ENCODE assay signal across 22 cellular contexts in the genomic region with DNA sequence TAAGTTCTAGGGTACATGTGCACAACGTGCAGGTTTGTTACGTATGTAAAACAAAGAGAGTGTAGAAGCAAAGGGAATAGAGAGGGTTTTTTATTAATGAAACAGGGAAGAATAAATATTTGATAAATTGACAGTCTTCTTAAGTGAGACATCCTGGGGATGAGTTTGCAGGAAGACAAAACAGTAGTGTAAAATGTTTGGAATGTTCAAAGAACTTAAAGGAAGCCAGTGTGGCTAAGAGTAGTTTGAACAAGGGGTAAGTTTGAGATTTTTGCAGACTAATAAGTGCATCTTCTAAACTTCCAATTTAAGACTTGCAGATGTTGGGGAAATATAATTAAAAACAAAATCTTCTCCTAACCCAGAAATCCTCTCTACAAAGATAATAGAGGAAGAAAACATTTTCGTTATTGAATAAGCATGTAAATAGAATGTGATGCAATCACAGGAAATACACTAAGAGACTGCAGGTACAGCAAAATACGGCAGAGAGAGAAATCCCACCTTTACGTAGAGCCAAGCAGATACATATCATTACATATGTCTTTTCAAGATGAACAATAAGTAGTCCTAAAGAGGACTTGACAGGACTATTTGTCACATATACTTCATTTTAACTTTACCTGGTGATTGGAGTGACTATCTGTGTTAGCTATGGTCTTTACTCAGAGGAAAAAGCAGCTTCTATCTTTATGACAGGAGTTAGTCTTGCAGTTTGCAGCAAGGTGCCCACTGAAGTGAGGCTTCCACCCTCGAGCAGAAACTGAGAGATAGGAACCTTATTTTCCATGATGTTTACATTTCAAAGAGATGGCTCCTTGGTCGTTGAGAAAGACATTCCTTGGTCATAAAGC.
DNase-seq lines count a peak whose midpoint lies in the region; ATAC-seq and TF ChIP-seq lines count a peak whose summit lies in the region.
"Had no signal": no experiment of that assay in that cellular context is flagged by ENCODE, and none has a peak within 500 bp of the region (broad histone marks: within the 10 kb centered on the region; RNA-seq: fewer than 3 reads in every experiment).

No MANE protein-coding gene starts in this region.

- intact Hi-C loops in Calu3 (cut with micrococcal nuclease; ENCODE audit: unreplicated experiment) (no loop called here), CD14-positive monocyte (cut with micrococcal nuclease) (no loop called here)

- H3K27ac ChIP-seq in HUES64 (ENCODE audit: low read depth, low read length), result peak overlapping the region; percentile 92
- H3K27ac ChIP-seq: body of pancreas, C4-2B, colonic mucosa, hepatocyte, Peyer's patch, SK-N-MC had no signal

- no peaks in the 10 kb centered on the region for H3K9me3 Mint-ChIP-seq in Calu3 (ENCODE audit: low read depth, unreplicated experiment)
- no peaks in the 10 kb centered on the region for H3K9me3 Mint-ChIP-seq in WTC11
- peaks cover 0 to 12% (median 6%) of the 10 kb centered on the region in 7 donors for H3K9me3 Mint-ChIP-seq in CD14-positive monocyte

- peak; percentile 50 for ATAC-seq in WTC11
- ATAC-seq in GM21717 (IDR thresholded peaks at IDR 0.05; ENCODE audit: unreplicated experiment), result no peak
- ATAC-seq: body of pancreas had no signal

- TF ChIP-seq CTCF in Calu3 (IDR thresholded peaks at IDR 0.05; ENCODE audit: unreplicated experiment) (no peak), WTC11 (IDR thresholded peaks at IDR 0.05) (no peak), GM20000 (IDR thresholded peaks at IDR 0.05; ENCODE audit: extremely low read depth, missing control alignments) (no peak), CD14-positive monocyte (IDR thresholded peaks at IDR 0.05) (no peak)

- H3K27me3 Mint-ChIP-seq in Calu3 (ENCODE audit: unreplicated experiment) (no peaks in the 10 kb centered on the region), WTC11 (ENCODE audit: low read depth) (peaks cover 29% of the 10 kb centered on the region), CD14-positive monocyte (ENCODE audit: low read depth in 3 of 3) (no peaks in the 10 kb centered on the region)
- H3K27me3 Mint-ChIP-seq: activated CD4-positive, alpha-beta memory T cell treated with anti-CD3 and anti-CD28 coated beads, Interleukin-2, amount 10 ng/mL, durations not matched to agents 7 days and 5 days; activated naive CD8-positive, alpha-beta T cell had no signal

- no peaks in the 10 kb centered on the region for H3K36me3 ChIP-seq in HUES64 (ENCODE audit: insufficient read depth, low read length)
- H3K36me3 ChIP-seq in iPS-15b (ENCODE audit: control insufficient read depth, insufficient read depth, low read length), result no peaks in the 10 kb centered on the region
- H3K36me3 ChIP-seq: colonic mucosa, Peyer's patch had no signal

- H3K27ac Mint-ChIP-seq in Calu3 (ENCODE audit: unreplicated experiment) (peak overlapping the region; percentile 76), WTC11 (peak overlapping the region; percentile 93), CD14-positive monocyte (no peak overlapping the region)
- H3K27ac Mint-ChIP-seq: activated CD4-positive, alpha-beta memory T cell treated with anti-CD3 and anti-CD28 coated beads, Interleukin-2, amount 10 ng/mL, durations not matched to agents 7 days and 5 days; activated naive CD8-positive, alpha-beta T cell had no signal

- CTCF ChIA-PET in Calu3 (lab: Charles Lee), result no interaction called here
- CTCF ChIA-PET in WTC11 (lab: Charles Lee), result interaction anchor here (0.7 kb wide), 1 partner anchor 1295 kb away, joined by 3 read pairs; no protein-coding TSS in a partner anchor

- POLR2A ChIA-PET in WTC11 (lab: Charles Lee), result interaction anchor here (0.7 kb wide), 1 partner anchor 40 kb away, joined by 3 read pairs; no protein-coding TSS in a partner anchor

- no TSS peak for BruUV-seq in Calu3 (replicated peaks; lab: Mats Ljungman, UMichigan)

- H3K4me1 ChIP-seq in HUES64 (ENCODE audit: insufficient read depth, low read length), result peaks cover 63% of the 10 kb centered on the region
- peaks cover 41% of the 10 kb centered on the region for H3K4me1 ChIP-seq in iPS-15b (ENCODE audit: control insufficient read depth, insufficient read depth, low read length)
- H3K4me1 ChIP-seq: body of pancreas, colonic mucosa, Peyer's patch had no signal

- H3K9me3 ChIP-seq in HUES64 (ENCODE audit: insufficient read depth, low read depth, low read length) (peaks cover 13% of the 10 kb centered on the region), iPS-15b (ENCODE audit: control insufficient read depth, insufficient read depth, low read length) (no peaks in the 10 kb centered on the region)
- H3K9me3 ChIP-seq: body of pancreas, colonic mucosa, Peyer's patch had no signal

- WGBS in HUES64, result 9% methylated on average over 6 of the region's 7 CpGs

- H3K4me3 Mint-ChIP-seq in Calu3 (ENCODE audit: low read depth, unreplicated experiment) (no peak overlapping the region), WTC11 (peak overlapping the region; percentile 58), CD14-positive monocyte (no peak overlapping the region)
- H3K4me3 Mint-ChIP-seq: activated CD4-positive, alpha-beta memory T cell treated with anti-CD3 and anti-CD28 coated beads, Interleukin-2, amount 10 ng/mL, durations not matched to agents 7 days and 5 days; activated naive CD8-positive, alpha-beta T cell had no signal

- H3K4me3 ChIP-seq in HUES64 (ENCODE audit: low read length) (peak overlapping the region; percentile 44), iPS-15b (ENCODE audit: low read depth, low read length) (peak overlapping the region; percentile 0)
- H3K4me3 ChIP-seq: body of pancreas, colonic mucosa, hepatocyte, Peyer's patch, SK-N-MC had no signal

- H3K4me1 Mint-ChIP-seq in Calu3 (ENCODE audit: low read depth, unreplicated experiment) (peaks cover 9% of the 10 kb centered on the region), WTC11 (peaks cover 88% of the 10 kb centered on the region), CD14-positive monocyte (no peaks in the 10 kb centered on the region)
- H3K4me1 Mint-ChIP-seq: activated CD4-positive, alpha-beta memory T cell treated with anti-CD3 and anti-CD28 coated beads, Interleukin-2, amount 10 ng/mL, durations not matched to agents 7 days and 5 days had no signal

- H3K27me3 ChIP-seq in HUES64 (ENCODE audit: insufficient read depth, low read length), result no peaks in the 10 kb centered on the region; the same call in 1 of the 2 replicates
- H3K27me3 ChIP-seq in iPS-15b (ENCODE audit: control insufficient read depth, insufficient read depth, low read length), result no peaks in the 10 kb centered on the region
- H3K27me3 ChIP-seq: body of pancreas, colonic mucosa, hepatocyte, Peyer's patch had no signal

- DNase-seq in Calu3, result no peak
- DNase-seq in WTC11 (ENCODE audit: low spot score), result no peak
- DNase-seq in activated CD8-positive, alpha-beta memory T cell treated with anti-CD3 and anti-CD28 coated beads, Interleukin-2, amount 50 U/mL, for 48 hours, result no peak
- no peak for DNase-seq in GM20000 (ENCODE audit: low spot score)
- no peak for DNase-seq in CD14-positive monocyte (ENCODE audit: low spot score)
- DNase-seq: activated CD4-positive, alpha-beta memory T cell treated with anti-CD3 and anti-CD28 coated beads, Interleukin-2, amount 10 ng/mL, durations not matched to agents 7 days and 5 days; activated CD4-positive, CD25-positive, alpha-beta regulatory T cell; body of pancreas; colonic mucosa; DMS153; Karpas-422; NCI-H1048; NCI-H526; Peyer's patch; stimulated activated CD4-positive, alpha-beta T cell treated with anti-CD3 and anti-CD28 coated beads, Interleukin-4, amount 100 ng/mL, for 24 hours had no signal

- H3K9ac ChIP-seq in HUES64 (ENCODE audit: low read depth, low read length), result peak overlapping the region; percentile 50
- no peak overlapping the region for H3K9ac ChIP-seq in iPS-15b (ENCODE audit: low read depth, low read length)

- no peaks in the 10 kb centered on the region for H3K36me3 Mint-ChIP-seq in Calu3 (ENCODE audit: insufficient read depth, unreplicated experiment)
- H3K36me3 Mint-ChIP-seq in WTC11, result no peaks in the 10 kb centered on the region
- no peaks in the 10 kb centered on the region for H3K36me3 Mint-ChIP-seq in CD14-positive monocyte
- H3K36me3 Mint-ChIP-seq: activated naive CD8-positive, alpha-beta T cell had no signal

TF ChIP-seq in WTC11, 78 proteins besides CTCF, POLR2A, EP300 and RAD21 (continues in another document):
- TF ChIP-seq, protein P1, sequence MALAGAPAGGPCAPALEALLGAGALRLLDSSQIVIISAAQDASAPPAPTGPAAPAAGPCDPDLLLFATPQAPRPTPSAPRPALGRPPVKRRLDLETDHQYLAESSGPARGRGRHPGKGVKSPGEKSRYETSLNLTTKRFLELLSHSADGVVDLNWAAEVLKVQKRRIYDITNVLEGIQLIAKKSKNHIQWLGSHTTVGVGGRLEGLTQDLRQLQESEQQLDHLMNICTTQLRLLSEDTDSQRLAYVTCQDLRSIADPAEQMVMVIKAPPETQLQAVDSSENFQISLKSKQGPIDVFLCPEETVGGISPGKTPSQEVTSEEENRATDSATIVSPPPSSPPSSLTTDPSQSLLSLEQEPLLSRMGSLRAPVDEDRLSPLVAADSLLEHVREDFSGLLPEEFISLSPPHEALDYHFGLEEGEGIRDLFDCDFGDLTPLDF (CRISPR knock-in tag; IDR thresholded peaks at IDR 0.05), result no peak
- no peak for TF ChIP-seq MXD4 (CRISPR knock-in tag; IDR thresholded peaks at IDR 0.05; ENCODE audit: borderline replicate concordance)
- TF ChIP-seq ZNF219 (CRISPR knock-in tag; IDR thresholded peaks at IDR 0.05; ENCODE audit: borderline replicate concordance), result no peak
- no peak for TF ChIP-seq MYBL2 (CRISPR knock-in tag; IDR thresholded peaks at IDR 0.05)
- no peak for TF ChIP-seq TEAD1 (CRISPR knock-in tag; IDR thresholded peaks at IDR 0.05)
- TF ChIP-seq ZNF416 (CRISPR knock-in tag; IDR thresholded peaks at IDR 0.05), result no peak
- TF ChIP-seq, protein P2, sequence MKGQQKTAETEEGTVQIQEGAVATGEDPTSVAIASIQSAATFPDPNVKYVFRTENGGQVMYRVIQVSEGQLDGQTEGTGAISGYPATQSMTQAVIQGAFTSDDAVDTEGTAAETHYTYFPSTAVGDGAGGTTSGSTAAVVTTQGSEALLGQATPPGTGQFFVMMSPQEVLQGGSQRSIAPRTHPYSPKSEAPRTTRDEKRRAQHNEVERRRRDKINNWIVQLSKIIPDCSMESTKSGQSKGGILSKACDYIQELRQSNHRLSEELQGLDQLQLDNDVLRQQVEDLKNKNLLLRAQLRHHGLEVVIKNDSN (CRISPR knock-in tag; IDR thresholded peaks at IDR 0.05), result no peak
- no peak for TF ChIP-seq NR1H2 (CRISPR knock-in tag; IDR thresholded peaks at IDR 0.05)
- no peak for TF ChIP-seq NFE2L1 (CRISPR knock-in tag; IDR thresholded peaks at IDR 0.05)
- TF ChIP-seq SMAD3 (CRISPR knock-in tag; IDR thresholded peaks at IDR 0.05; ENCODE audit: borderline replicate concordance), result no peak

Comparison
In these comparisons a context has a peak if more than half of its experiments do, and no peak if none do; other contexts are left out.
1. H3K27ac Mint-ChIP-seq: peak in Calu3 (single experiment) and WTC11 (single experiment); none in CD14-positive monocyte (0 of 7).